Comparison of ENCODE assay signal across 9 cellular contexts in genomic region chr17:75975757-75976174, GRCh38. TPM values are rescaled to one million over a fixed set of nuclear protein-coding genes. Genes with fewer than 3 reads are reported as not detected.
DNase-seq lines count a peak whose midpoint lies in the region; ATAC-seq, FAIRE-seq and TF ChIP-seq lines count a peak whose summit lies in the region.
"Had no signal": no experiment of that assay in that cellular context is flagged by ENCODE, and none has a peak within 500 bp of the region (broad histone marks: within the 10 kb centered on the region; RNA-seq: fewer than 3 reads in every experiment).

No MANE protein-coding gene starts in this region.

- no peak for ATAC-seq in T-helper 17 cell
- no peak for ATAC-seq in HG03108 (IDR thresholded peaks at IDR 0.05; ENCODE audit: unreplicated experiment)

- H3K27me3 ChIP-seq in fibroblast of lung (ENCODE audit: control insufficient read depth, insufficient read depth, low read length) (no peaks in the 10 kb centered on the region), small intestine (ENCODE audit: control insufficient read depth in 2 of 2, insufficient read depth in 2 of 2, low read length in 2 of 2) (no peaks in the 10 kb centered on the region)

- peak overlapping the region in 3 of 4 experiments; percentile 17 to 43 (median 20) for H3K4me3 ChIP-seq in fibroblast of lung (replicated peaks in 1 of 4; ENCODE audit: control extremely low read depth in 1 of 4, insufficient read depth in 1 of 4, low read depth in 3 of 4, low read length in 4 of 4)
- H3K4me3 ChIP-seq in small intestine (ENCODE audit: low read depth in 1 of 2, low read length in 2 of 2), result peak overlapping the region in 1 of 2 donors; percentile 44

- no peak for TF ChIP-seq CTCF in fibroblast of lung (conservative IDR thresholded peaks at IDR 0.05 in 1 of 2, IDR thresholded peaks at IDR 0.05 in 1 of 2; ENCODE audit: low read depth in 1 of 2, low read length in 2 of 2)

- H3K4me1 Mint-ChIP-seq in T-helper 17 cell, result peaks cover 22% of the 10 kb centered on the region

- FAIRE-seq in small intestine (lab: Jason Lieb, UNC), result no peak
- FAIRE-seq in HTR-8/SVneo (lab: Jason Lieb, UNC), result no peak
- FAIRE-seq: frontal cortex had no signal

- peaks cover 10% of the 10 kb centered on the region for H3K79me2 ChIP-seq in fibroblast of lung (ENCODE audit: control insufficient read depth, insufficient read depth, low read length)

- H2AFZ ChIP-seq in fibroblast of lung (ENCODE audit: low read length), result no peak overlapping the region

- no peaks in the 10 kb centered on the region for H3K27me3 Mint-ChIP-seq in T-helper 17 cell

- peak overlapping the region; percentile 15 for H3K4me2 ChIP-seq in fibroblast of lung (ENCODE audit: extremely low read depth, insufficient read depth, low read length)

- H3K27ac ChIP-seq in fibroblast of lung (ENCODE audit: insufficient read depth, low read length), result no peak overlapping the region
- H3K27ac ChIP-seq in small intestine (ENCODE audit: low read depth in 1 of 2, low read length in 1 of 2), result peak overlapping the region; percentile 70 to 72

- no peaks in the 10 kb centered on the region for H3K36me3 ChIP-seq in fibroblast of lung (ENCODE audit: control insufficient read depth, insufficient read depth, low read length)
- peaks cover 0 to 10% of the 10 kb centered on the region in 2 donors for H3K36me3 ChIP-seq in small intestine (ENCODE audit: control insufficient read depth in 2 of 2, insufficient read depth in 2 of 2, low read length in 2 of 2)

- peaks cover 7% of the 10 kb centered on the region for H3K36me3 Mint-ChIP-seq in T-helper 17 cell (ENCODE audit: low read depth)

- no peak overlapping the region for H3K4me3 Mint-ChIP-seq in T-helper 17 cell

- H4K20me1 ChIP-seq in fibroblast of lung (ENCODE audit: control insufficient read depth, extremely low read depth, insufficient read depth, low read length), result no peaks in the 10 kb centered on the region

- H3K27ac Mint-ChIP-seq in T-helper 17 cell, result peak overlapping the region; percentile 81

- H3K4me1 ChIP-seq in fibroblast of lung (ENCODE audit: control insufficient read depth, extremely low read depth, insufficient read depth, low read length), result peaks cover 2% of the 10 kb centered on the region
- peaks cover 2 to 3% of the 10 kb centered on the region in 2 donors for H3K4me1 ChIP-seq in small intestine (ENCODE audit: control insufficient read depth in 2 of 2, insufficient read depth in 1 of 2, low read depth in 1 of 2, low read length in 1 of 2)

- no peaks in the 10 kb centered on the region for H3K9me3 ChIP-seq in T-helper 17 cell (ENCODE audit: control insufficient read depth, low read length, poor library complexity, severe bottlenecking)
- H3K9me3 ChIP-seq in fibroblast of lung (ENCODE audit: control insufficient read depth, insufficient read depth, low read depth, low read length), result no peaks in the 10 kb centered on the region
- H3K9me3 ChIP-seq in small intestine (ENCODE audit: control insufficient read depth, low read depth), result no peaks in the 10 kb centered on the region

- H3K9ac ChIP-seq in fibroblast of lung (ENCODE audit: insufficient read depth, low read length), result no peak overlapping the region

- DNase-seq in T-helper 17 cell, result no peak
- DNase-seq in fibroblast of lung (ENCODE audit: low read depth in 2 of 2), result no peak
- no peak for DNase-seq in small intestine
- no peak for DNase-seq in HTR-8/SVneo (ENCODE audit: insufficient read length, low spot score)
- DNase-seq in foreskin melanocyte, result no peak
- DNase-seq: NCI-H1105 had no signal

- WGBS in small intestine, 3 donors, result 16 to 50% (median 45%) methylated on average over 5 of the region's 5 CpGs

RNA-seq across cellular contexts. Expression of gene ACOX1, which starts 3.2 kb away (rescaled TPM):
- total RNA-seq in T-helper 17 cell (10 to 100 TPM; 18.5 to 21.0 TPM), fibroblast of lung (44.4 and 70.5 TPM in 2 replicates)
- polyA plus RNA-seq in fibroblast of lung (30.0 and 31.3 TPM in 2 replicates), small intestine (100 to 1,000 TPM in 1 of 3 donors, 10 to 100 TPM in 2; 20.6 to 111 (median 67.6) TPM)
- 20.0 and 22.7 TPM in 2 replicates for polyA plus RNA-seq in fibroblast of lung (2012)
- 58.5 and 59.6 TPM in 2 replicates for polyA minus RNA-seq in fibroblast of lung (ENCODE audit: low replicate concordance)

RNA-seq across cellular contexts. Expression of gene TEN1, which starts 3.3 kb away (rescaled TPM):
- 10 to 100 TPM; 10.3 to 13.4 TPM for total RNA-seq in T-helper 17 cell
- total RNA-seq in fibroblast of lung, result 9.4 and 12.6 TPM in 2 replicates
- 10.3 and 11.4 TPM in 2 replicates for polyA plus RNA-seq in fibroblast of lung
- 15.3 and 18.4 TPM in 2 replicates for polyA plus RNA-seq in fibroblast of lung (2012)
- 13.6 and 18.5 TPM in 2 replicates for polyA minus RNA-seq in fibroblast of lung (ENCODE audit: low replicate concordance)
- polyA plus RNA-seq in small intestine, result 10 to 100 TPM; 28.6 to 96.6 (median 80.8) TPM

RNA-seq across cellular contexts. Expression of gene CDK3, which starts 24.9 kb away (rescaled TPM):
- total RNA-seq in T-helper 17 cell (1 to 10 TPM; 2.9 to 4.6 TPM), fibroblast of lung (1.3 TPM in 2 replicates)
- polyA plus RNA-seq in fibroblast of lung (1.7 and 2.3 TPM in 2 replicates), small intestine (10 to 100 TPM in 2 of 3 donors, 1 to 10 TPM in 1; 7.9 to 82.3 (median 71.3) TPM)
- 1.6 and 1.7 TPM in 2 replicates for polyA plus RNA-seq in fibroblast of lung (2012)
- polyA minus RNA-seq in fibroblast of lung (ENCODE audit: low replicate concordance), result 4.8 TPM in 1 of 2 replicates, not detected in the other

RNA-seq across cellular contexts. Expression of gene FBF1, which starts 34.9 kb away (rescaled TPM):
- total RNA-seq in T-helper 17 cell (10 to 100 TPM; 20.0 to 22.3 TPM), fibroblast of lung (10.5 and 11.2 TPM in 2 replicates)
- polyA plus RNA-seq in fibroblast of lung (1.6 and 2.6 TPM in 2 replicates), small intestine (1 to 10 TPM; 2.2 to 8.2 (median 2.7) TPM)
- polyA plus RNA-seq in fibroblast of lung (2012), result 2.7 and 4.7 TPM in 2 replicates
- 1.5 and 4.0 TPM in 2 replicates for polyA minus RNA-seq in fibroblast of lung (ENCODE audit: low replicate concordance)

RNA-seq across cellular contexts. Expression of gene EVPL, which starts 51.3 kb away (rescaled TPM):
- total RNA-seq in T-helper 17 cell (under 1 TPM; 0.05 to 0.68 TPM), fibroblast of lung (not detected in 2 replicates)
- polyA plus RNA-seq in fibroblast of lung (not detected in 2 replicates), small intestine (10 to 100 TPM; 10.7 to 66.4 (median 38.6) TPM)
- polyA plus RNA-seq in fibroblast of lung (2012), result not detected in 2 replicates
- polyA minus RNA-seq in fibroblast of lung (ENCODE audit: low replicate concordance), result not detected in 2 replicates
- total RNA-seq: frontal cortex, myocyte had no signal
